11 cellular contexts compared by ENCODE assay signal in genomic region chr4:107991945-107992625, GRCh38. TPM values are rescaled to one million over a fixed set of nuclear protein-coding genes. Genes with fewer than 3 reads are reported as not detected.
DNase-seq lines count a peak whose midpoint lies in the region; ATAC-seq lines count a peak whose summit lies in the region.
"Had no signal": no experiment of that assay in that cellular context is flagged by ENCODE, and none has a peak within 500 bp of the region (broad histone marks: within the 10 kb centered on the region; RNA-seq: fewer than 3 reads in every experiment).

No MANE protein-coding gene starts in this region.

- H3K27ac Mint-ChIP-seq in activated T-cell treated with anti-CD3 and anti-CD28 coated beads, Interleukin-2, amount 50 U/mL, for 24 hours, result no peak overlapping the region
- H3K27ac Mint-ChIP-seq in stimulated activated memory B cell treated with anti-CD40 and anti-IgM and Interleukin-4, amounts not matched to agents 10 μg/mL and 1 μg/mL and 100 μg/mL, for 72 hours, result peak overlapping the region; percentile 55

- peak overlapping the region; percentile 96 for H3K4me3 Mint-ChIP-seq in activated T-cell treated with anti-CD3 and anti-CD28 coated beads, Interleukin-2, amount 50 U/mL, for 24 hours
- H3K4me3 Mint-ChIP-seq in stimulated activated memory B cell treated with anti-CD40 and anti-IgM and Interleukin-4, amounts not matched to agents 10 μg/mL and 1 μg/mL and 100 μg/mL, for 72 hours, result no peak overlapping the region

- peaks cover 39% of the 10 kb centered on the region for H3K36me3 Mint-ChIP-seq in activated T-cell treated with anti-CD3 and anti-CD28 coated beads, Interleukin-2, amount 50 U/mL, for 24 hours (ENCODE audit: low read depth)
- peaks cover 13% of the 10 kb centered on the region for H3K36me3 Mint-ChIP-seq in stimulated activated memory B cell treated with anti-CD40 and anti-IgM and Interleukin-4, amounts not matched to agents 10 μg/mL and 1 μg/mL and 100 μg/mL, for 72 hours

- ATAC-seq in stimulated activated memory B cell treated with anti-CD40 and anti-IgM and Interleukin-4, amounts not matched to agents 10 μg/mL and 1 μg/mL and 100 μg/mL, for 72 hours, result no peak
- no peak for ATAC-seq in GM21390 (IDR thresholded peaks at IDR 0.05; ENCODE audit: unreplicated experiment)
- ATAC-seq in HG02970 (IDR thresholded peaks at IDR 0.05; ENCODE audit: low FRiP score, unreplicated experiment), result no peak
- ATAC-seq in GM18511 (IDR thresholded peaks at IDR 0.05; ENCODE audit: unreplicated experiment), result no peak
- ATAC-seq: body of pancreas had no signal

- H3K4me1 Mint-ChIP-seq in activated T-cell treated with anti-CD3 and anti-CD28 coated beads, Interleukin-2, amount 50 U/mL, for 24 hours (ENCODE audit: low read depth), result peaks cover 52% of the 10 kb centered on the region
- H3K4me1 Mint-ChIP-seq in stimulated activated memory B cell treated with anti-CD40 and anti-IgM and Interleukin-4, amounts not matched to agents 10 μg/mL and 1 μg/mL and 100 μg/mL, for 72 hours, result peaks cover 64% of the 10 kb centered on the region

- H3K27me3 Mint-ChIP-seq in activated T-cell treated with anti-CD3 and anti-CD28 coated beads, Interleukin-2, amount 50 U/mL, for 24 hours, result no peaks in the 10 kb centered on the region
- H3K27me3 Mint-ChIP-seq in stimulated activated memory B cell treated with anti-CD40 and anti-IgM and Interleukin-4, amounts not matched to agents 10 μg/mL and 1 μg/mL and 100 μg/mL, for 72 hours, result no peaks in the 10 kb centered on the region

- DNase-seq in activated T-cell treated with anti-CD3 and anti-CD28 coated beads, Interleukin-2, amount 50 U/mL, for 24 hours, result no peak
- DNase-seq in activated T-cell treated with anti-CD3 and anti-CD28 coated beads, Interleukin-2, amount 50 U/mL, for 48 hours, result no peak
- DNase-seq in RPMI7951 (ENCODE audit: low read depth), result peak; percentile 10
- peak; percentile 54 for DNase-seq in fibroblast of gingiva (ENCODE audit: low read depth)
- DNase-seq: body of pancreas, HCEC 1CT, NCI-H446 treated with DMSO at 0.1 percent for 48 hours had no signal

- H3K9me3 Mint-ChIP-seq in activated T-cell treated with anti-CD3 and anti-CD28 coated beads, Interleukin-2, amount 50 U/mL, for 24 hours, result no peaks in the 10 kb centered on the region
- H3K9me3 Mint-ChIP-seq in stimulated activated memory B cell treated with anti-CD40 and anti-IgM and Interleukin-4, amounts not matched to agents 10 μg/mL and 1 μg/mL and 100 μg/mL, for 72 hours, result no peaks in the 10 kb centered on the region

RNA-seq across cellular contexts. Expression of gene HADH, which starts 2.4 kb away (rescaled TPM):
- 15.1 and 16.7 TPM in 2 replicates for total RNA-seq in RPMI7951 (2014; rRNA removed; shearing (Covaris generic))

Comparison
In these comparisons a context has a peak if more than half of its experiments do, and no peak if none do; other contexts are left out.
1. DNase-seq: peak in RPMI7951 (single experiment) and fibroblast of gingiva (single experiment); none in activated T-cell treated with anti-CD3 and anti-CD28 coated beads, Interleukin-2, amount 50 U/mL, for 24 hours (single experiment) and activated T-cell treated with anti-CD3 and anti-CD28 coated beads, Interleukin-2, amount 50 U/mL, for 48 hours (0 of 2).